1 cellular context compared by ENCODE assay signal in the genomic region with DNA sequence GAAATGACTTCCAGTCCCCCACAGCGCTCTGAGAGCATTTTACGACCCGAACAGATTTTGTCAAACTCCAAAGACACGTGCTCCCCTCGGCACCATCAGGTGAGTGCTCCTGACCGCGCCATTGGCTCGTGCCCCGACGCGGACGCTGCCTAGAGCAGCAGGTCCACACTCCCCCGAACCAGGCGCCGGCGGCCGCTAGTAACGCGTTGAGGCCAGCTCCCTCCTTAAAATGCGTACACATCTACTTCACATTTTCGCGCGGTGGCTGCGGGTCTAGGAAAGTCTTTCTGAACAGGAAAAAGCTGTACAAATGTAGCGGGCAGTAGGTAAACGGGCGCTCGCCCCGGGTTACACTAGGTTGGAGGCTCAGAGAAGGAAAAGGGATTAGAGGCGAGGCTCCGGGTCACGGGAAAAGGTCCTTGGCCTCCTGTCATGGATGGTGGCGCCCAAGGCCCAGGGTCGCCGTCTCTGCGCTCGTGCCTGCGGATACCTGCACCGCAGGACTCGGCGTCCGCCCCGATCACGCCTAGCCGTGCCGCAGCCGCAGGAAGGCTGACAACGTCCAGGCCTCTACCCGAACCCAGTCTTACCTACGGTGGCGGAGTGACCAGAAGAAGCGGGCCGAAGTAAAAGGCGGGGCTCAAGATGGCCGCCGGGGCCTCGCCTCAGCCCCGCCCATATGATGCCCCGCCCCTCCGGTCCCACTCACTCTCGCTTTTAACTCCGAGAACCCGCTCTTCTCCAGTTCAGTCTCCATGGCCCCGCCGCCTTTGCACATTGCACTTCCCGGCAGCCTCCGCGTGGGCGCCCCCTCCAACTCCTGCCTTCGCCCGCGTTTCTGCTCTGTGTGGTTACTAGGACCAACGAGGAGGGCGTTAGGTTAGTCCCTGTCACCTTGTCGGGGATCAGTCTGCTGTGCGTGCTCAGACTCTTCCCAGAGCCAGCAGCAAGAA.
TF ChIP-seq lines count a peak whose summit lies in the region.

A gene with protein sequence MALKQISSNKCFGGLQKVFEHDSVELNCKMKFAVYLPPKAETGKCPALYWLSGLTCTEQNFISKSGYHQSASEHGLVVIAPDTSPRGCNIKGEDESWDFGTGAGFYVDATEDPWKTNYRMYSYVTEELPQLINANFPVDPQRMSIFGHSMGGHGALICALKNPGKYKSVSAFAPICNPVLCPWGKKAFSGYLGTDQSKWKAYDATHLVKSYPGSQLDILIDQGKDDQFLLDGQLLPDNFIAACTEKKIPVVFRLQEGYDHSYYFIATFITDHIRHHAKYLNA (minus strand): TSS at position 647 of the 953 bp plus-strand sequence. CDS start 5,748 bp downstream, outside the sequence.

TF ChIP-seq in HepG2, 621 proteins besides CTCF, POLR2A, EP300 and RAD21 (continued from another document and continues in another):
- TF ChIP-seq, protein P1, sequence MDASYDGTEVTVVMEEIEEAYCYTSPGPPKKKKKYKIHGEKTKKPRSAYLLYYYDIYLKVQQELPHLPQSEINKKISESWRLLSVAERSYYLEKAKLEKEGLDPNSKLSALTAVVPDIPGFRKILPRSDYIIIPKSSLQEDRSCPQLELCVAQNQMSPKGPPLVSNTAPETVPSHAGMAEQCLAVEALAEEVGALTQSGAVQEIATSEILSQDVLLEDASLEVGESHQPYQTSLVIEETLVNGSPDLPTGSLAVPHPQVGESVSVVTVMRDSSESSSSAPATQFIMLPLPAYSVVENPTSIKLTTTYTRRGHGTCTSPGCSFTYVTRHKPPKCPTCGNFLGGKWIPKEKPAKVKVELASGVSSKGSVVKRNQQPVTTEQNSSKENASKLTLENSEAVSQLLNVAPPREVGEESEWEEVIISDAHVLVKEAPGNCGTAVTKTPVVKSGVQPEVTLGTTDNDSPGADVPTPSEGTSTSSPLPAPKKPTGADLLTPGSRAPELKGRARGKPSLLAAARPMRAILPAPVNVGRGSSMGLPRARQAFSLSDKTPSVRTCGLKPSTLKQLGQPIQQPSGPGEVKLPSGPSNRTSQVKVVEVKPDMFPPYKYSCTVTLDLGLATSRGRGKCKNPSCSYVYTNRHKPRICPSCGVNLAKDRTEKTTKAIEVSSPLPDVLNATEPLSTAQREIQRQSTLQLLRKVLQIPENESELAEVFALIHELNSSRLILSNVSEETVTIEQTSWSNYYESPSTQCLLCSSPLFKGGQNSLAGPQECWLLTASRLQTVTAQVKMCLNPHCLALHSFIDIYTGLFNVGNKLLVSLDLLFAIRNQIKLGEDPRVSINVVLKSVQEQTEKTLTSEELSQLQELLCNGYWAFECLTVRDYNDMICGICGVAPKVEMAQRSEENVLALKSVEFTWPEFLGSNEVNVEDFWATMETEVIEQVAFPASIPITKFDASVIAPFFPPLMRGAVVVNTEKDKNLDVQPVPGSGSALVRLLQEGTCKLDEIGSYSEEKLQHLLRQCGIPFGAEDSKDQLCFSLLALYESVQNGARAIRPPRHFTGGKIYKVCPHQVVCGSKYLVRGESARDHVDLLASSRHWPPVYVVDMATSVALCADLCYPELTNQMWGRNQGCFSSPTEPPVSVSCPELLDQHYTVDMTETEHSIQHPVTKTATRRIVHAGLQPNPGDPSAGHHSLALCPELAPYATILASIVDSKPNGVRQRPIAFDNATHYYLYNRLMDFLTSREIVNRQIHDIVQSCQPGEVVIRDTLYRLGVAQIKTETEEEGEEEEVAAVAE (CRISPR knock-in tag; IDR thresholded peaks at IDR 0.05; ENCODE audit: borderline replicate concordance), result no peak
- TF ChIP-seq REXO4 (CRISPR knock-in tag; IDR thresholded peaks at IDR 0.05; ENCODE audit: borderline replicate concordance) (0 out of 2 replicates have a peak, but pooled peaks have one; percentile 77), MAFF (IDR thresholded peaks at IDR 0.05; ENCODE audit: low read depth, low read length) (no peak), SETDB1 (CRISPR knock-in tag; IDR thresholded peaks at IDR 0.05; ENCODE audit: borderline replicate concordance) (no peak), BHLHE40 (IDR thresholded peaks at IDR 0.05; ENCODE audit: low read length) (peak; percentile 52; the same call in 1 of the 2 replicates), POLR2AphosphoS5 (IDR thresholded peaks at IDR 0.05; ENCODE audit: low read depth, low read length) (peak; percentile 93), SIN3B (IDR thresholded peaks at IDR 0.05; ENCODE audit: low read length) (no peak), NR2F1 (CRISPR knock-in tag; IDR thresholded peaks at IDR 0.05) (peak in 1 of 2 experiments; percentile 26; a peak in 1 of 4 replicates), ZNF136 (CRISPR knock-in tag; IDR thresholded peaks at IDR 0.05; ENCODE audit: low read depth) (0 out of 2 replicates have a peak, but pooled peaks have one; percentile 20), SALL2 (CRISPR knock-in tag; IDR thresholded peaks at IDR 0.05) (peak; percentile 64; the same call in 1 of the 2 replicates), ZFP1 (CRISPR knock-in tag; IDR thresholded peaks at IDR 0.05) (no peak; the same call in 1 of the 2 replicates), MBD4 (IDR thresholded peaks at IDR 0.05; ENCODE audit: borderline replicate concordance, low read length) (no peak), ZNF143 (CRISPR knock-in tag; IDR thresholded peaks at IDR 0.05) (peak; percentile 85)
- TF ChIP-seq, protein P2, sequence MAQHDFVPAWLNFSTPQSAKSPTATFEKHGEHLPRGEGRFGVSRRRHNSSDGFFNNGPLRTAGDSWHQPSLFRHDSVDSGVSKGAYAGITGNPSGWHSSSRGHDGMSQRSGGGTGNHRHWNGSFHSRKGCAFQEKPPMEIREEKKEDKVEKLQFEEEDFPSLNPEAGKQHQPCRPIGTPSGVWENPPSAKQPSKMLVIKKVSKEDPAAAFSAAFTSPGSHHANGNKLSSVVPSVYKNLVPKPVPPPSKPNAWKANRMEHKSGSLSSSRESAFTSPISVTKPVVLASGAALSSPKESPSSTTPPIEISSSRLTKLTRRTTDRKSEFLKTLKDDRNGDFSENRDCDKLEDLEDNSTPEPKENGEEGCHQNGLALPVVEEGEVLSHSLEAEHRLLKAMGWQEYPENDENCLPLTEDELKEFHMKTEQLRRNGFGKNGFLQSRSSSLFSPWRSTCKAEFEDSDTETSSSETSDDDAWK (CRISPR knock-in tag; IDR thresholded peaks at IDR 0.05), result no peak
- TF ChIP-seq, protein P3, sequence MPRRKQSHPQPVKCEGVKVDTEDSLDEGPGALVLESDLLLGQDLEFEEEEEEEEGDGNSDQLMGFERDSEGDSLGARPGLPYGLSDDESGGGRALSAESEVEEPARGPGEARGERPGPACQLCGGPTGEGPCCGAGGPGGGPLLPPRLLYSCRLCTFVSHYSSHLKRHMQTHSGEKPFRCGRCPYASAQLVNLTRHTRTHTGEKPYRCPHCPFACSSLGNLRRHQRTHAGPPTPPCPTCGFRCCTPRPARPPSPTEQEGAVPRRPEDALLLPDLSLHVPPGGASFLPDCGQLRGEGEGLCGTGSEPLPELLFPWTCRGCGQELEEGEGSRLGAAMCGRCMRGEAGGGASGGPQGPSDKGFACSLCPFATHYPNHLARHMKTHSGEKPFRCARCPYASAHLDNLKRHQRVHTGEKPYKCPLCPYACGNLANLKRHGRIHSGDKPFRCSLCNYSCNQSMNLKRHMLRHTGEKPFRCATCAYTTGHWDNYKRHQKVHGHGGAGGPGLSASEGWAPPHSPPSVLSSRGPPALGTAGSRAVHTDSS (CRISPR knock-in tag; conservative IDR thresholded peaks at IDR 0.05), result 0 out of 2 replicates have a peak, but pooled peaks have one; percentile 66
- TF ChIP-seq, protein P4, sequence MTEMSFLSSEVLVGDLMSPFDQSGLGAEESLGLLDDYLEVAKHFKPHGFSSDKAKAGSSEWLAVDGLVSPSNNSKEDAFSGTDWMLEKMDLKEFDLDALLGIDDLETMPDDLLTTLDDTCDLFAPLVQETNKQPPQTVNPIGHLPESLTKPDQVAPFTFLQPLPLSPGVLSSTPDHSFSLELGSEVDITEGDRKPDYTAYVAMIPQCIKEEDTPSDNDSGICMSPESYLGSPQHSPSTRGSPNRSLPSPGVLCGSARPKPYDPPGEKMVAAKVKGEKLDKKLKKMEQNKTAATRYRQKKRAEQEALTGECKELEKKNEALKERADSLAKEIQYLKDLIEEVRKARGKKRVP (CRISPR knock-in tag; IDR thresholded peaks at IDR 0.05), result peak in 1 of 2 experiments; percentile 64; a peak in 2 of 4 replicates
- TF ChIP-seq, protein P5, sequence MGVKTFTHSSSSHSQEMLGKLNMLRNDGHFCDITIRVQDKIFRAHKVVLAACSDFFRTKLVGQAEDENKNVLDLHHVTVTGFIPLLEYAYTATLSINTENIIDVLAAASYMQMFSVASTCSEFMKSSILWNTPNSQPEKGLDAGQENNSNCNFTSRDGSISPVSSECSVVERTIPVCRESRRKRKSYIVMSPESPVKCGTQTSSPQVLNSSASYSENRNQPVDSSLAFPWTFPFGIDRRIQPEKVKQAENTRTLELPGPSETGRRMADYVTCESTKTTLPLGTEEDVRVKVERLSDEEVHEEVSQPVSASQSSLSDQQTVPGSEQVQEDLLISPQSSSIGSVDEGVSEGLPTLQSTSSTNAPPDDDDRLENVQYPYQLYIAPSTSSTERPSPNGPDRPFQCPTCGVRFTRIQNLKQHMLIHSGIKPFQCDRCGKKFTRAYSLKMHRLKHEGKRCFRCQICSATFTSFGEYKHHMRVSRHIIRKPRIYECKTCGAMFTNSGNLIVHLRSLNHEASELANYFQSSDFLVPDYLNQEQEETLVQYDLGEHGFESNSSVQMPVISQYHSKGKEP (CRISPR knock-in tag; IDR thresholded peaks at IDR 0.05), result no peak; the same call in 1 of the 2 replicates
- TF ChIP-seq, protein P6, sequence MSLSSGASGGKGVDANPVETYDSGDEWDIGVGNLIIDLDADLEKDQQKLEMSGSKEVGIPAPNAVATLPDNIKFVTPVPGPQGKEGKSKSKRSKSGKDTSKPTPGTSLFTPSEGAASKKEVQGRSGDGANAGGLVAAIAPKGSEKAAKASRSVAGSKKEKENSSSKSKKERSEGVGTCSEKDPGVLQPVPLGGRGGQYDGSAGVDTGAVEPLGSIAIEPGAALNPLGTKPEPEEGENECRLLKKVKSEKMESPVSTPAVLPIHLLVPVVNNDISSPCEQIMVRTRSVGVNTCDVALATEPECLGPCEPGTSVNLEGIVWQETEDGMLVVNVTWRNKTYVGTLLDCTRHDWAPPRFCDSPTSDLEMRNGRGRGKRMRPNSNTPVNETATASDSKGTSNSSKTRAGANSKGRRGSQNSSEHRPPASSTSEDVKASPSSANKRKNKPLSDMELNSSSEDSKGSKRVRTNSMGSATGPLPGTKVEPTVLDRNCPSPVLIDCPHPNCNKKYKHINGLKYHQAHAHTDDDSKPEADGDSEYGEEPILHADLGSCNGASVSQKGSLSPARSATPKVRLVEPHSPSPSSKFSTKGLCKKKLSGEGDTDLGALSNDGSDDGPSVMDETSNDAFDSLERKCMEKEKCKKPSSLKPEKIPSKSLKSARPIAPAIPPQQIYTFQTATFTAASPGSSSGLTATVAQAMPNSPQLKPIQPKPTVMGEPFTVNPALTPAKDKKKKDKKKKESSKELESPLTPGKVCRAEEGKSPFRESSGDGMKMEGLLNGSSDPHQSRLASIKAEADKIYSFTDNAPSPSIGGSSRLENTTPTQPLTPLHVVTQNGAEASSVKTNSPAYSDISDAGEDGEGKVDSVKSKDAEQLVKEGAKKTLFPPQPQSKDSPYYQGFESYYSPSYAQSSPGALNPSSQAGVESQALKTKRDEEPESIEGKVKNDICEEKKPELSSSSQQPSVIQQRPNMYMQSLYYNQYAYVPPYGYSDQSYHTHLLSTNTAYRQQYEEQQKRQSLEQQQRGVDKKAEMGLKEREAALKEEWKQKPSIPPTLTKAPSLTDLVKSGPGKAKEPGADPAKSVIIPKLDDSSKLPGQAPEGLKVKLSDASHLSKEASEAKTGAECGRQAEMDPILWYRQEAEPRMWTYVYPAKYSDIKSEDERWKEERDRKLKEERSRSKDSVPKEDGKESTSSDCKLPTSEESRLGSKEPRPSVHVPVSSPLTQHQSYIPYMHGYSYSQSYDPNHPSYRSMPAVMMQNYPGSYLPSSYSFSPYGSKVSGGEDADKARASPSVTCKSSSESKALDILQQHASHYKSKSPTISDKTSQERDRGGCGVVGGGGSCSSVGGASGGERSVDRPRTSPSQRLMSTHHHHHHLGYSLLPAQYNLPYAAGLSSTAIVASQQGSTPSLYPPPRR (CRISPR knock-in tag; IDR thresholded peaks at IDR 0.05; ENCODE audit: borderline replicate concordance), result peak; percentile 51; the same call in 1 of the 2 replicates
- TF ChIP-seq, protein P7, sequence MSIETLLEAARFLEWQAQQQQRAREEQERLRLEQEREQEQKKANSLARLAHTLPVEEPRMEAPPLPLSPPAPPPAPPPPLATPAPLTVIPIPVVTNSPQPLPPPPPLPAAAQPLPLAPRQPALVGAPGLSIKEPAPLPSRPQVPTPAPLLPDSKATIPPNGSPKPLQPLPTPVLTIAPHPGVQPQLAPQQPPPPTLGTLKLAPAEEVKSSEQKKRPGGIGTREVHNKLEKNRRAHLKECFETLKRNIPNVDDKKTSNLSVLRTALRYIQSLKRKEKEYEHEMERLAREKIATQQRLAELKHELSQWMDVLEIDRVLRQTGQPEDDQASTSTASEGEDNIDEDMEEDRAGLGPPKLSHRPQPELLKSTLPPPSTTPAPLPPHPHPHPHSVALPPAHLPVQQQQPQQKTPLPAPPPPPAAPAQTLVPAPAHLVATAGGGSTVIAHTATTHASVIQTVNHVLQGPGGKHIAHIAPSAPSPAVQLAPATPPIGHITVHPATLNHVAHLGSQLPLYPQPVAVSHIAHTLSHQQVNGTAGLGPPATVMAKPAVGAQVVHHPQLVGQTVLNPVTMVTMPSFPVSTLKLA (IDR thresholded peaks at IDR 0.05), result peak; percentile 55; the same call in 1 of the 2 replicates
- TF ChIP-seq, protein P8, sequence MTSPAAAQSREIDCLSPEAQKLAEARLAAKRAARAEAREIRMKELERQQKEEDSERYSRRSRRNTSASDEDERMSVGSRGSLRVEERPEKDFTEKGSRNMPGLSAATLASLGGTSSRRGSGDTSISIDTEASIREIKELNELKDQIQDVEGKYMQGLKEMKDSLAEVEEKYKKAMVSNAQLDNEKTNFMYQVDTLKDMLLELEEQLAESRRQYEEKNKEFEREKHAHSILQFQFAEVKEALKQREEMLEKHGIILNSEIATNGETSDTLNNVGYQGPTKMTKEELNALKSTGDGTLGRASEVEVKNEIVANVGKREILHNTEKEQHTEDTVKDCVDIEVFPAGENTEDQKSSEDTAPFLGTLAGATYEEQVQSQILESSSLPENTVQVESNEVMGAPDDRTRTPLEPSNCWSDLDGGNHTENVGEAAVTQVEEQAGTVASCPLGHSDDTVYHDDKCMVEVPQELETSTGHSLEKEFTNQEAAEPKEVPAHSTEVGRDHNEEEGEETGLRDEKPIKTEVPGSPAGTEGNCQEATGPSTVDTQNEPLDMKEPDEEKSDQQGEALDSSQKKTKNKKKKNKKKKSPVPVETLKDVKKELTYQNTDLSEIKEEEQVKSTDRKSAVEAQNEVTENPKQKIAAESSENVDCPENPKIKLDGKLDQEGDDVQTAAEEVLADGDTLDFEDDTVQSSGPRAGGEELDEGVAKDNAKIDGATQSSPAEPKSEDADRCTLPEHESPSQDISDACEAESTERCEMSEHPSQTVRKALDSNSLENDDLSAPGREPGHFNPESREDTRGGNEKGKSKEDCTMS (CRISPR knock-in tag; conservative IDR thresholded peaks at IDR 0.05), result no peak
- TF ChIP-seq, protein P9, sequence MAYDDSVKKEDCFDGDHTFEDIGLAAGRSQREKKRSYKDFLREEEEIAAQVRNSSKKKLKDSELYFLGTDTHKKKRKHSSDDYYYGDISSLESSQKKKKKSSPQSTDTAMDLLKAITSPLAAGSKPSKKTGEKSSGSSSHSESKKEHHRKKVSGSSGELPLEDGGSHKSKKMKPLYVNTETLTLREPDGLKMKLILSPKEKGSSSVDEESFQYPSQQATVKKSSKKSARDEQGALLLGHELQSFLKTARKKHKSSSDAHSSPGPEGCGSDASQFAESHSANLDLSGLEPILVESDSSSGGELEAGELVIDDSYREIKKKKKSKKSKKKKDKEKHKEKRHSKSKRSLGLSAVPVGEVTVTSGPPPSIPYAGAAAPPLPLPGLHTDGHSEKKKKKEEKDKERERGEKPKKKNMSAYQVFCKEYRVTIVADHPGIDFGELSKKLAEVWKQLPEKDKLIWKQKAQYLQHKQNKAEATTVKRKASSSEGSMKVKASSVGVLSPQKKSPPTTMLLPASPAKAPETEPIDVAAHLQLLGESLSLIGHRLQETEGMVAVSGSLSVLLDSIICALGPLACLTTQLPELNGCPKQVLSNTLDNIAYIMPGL (CRISPR knock-in tag; IDR thresholded peaks at IDR 0.05; ENCODE audit: borderline replicate concordance in 1 of 2, low read depth in 1 of 2), result peak; percentile 80 to 90
